ENCODE assay signal across 16 cellular contexts in the genomic region with DNA sequence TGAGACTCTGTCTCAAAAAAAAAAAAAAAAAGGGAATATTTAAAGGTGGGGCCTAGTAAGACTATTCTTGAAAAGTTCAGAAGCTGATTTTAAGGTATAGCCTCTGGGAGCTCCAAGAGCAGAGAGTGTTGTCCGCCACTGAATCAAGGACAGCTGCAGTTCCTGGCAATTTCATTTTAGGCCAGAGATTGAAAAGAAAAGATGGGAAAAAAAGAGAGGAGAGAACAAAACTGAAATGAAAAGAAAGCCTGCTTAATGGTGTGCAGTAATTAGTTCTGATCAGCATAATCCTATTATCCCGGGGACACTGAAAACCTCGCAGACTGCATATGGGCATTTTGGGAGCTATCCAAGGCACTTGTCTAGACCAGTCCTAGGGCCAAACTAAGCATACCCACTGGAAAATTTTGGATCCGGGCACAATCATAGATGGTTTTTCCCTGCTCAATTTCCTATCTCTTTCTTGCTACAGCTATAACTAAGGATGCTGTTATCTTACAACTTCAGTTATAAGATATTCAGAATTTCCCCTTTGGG.
DNase-seq lines count a peak whose midpoint lies in the region; ATAC-seq and TF ChIP-seq lines count a peak whose summit lies in the region.
"Had no signal": no experiment of that assay in that cellular context is flagged by ENCODE, and none has a peak within 500 bp of the region (broad histone marks: within the 10 kb centered on the region; RNA-seq: fewer than 3 reads in every experiment).

No MANE protein-coding gene starts in this region.

- DNase-seq in DMS 273 treated with DMSO at 0.1 percent for 48 hours (lab: John Stamatoyannopoulos, UW) = peak; percentile 54
- DNase-seq in NCI-H446 (lab: John Stamatoyannopoulos, UW) = peak; percentile 74 to 87
- DNase-seq in pons (ENCODE audit: low spot score) = peak; percentile 6
- no peak for DNase-seq in GM03348 (ENCODE audit: low spot score)
- DNase-seq: GM23248, NCI-H187, NCI-H748 treated with DMSO at 0.1 percent for 48 hours, Peyer's patch, Right ventricle myocardium superior, T-helper 2 cell had no signal

- ATAC-seq in GM21528 (IDR thresholded peaks at IDR 0.05; ENCODE audit: low FRiP score, unreplicated experiment) (no peak), HG03457 (IDR thresholded peaks at IDR 0.05; ENCODE audit: unreplicated experiment) (no peak)
- ATAC-seq: K562 had no signal

- H3K27ac ChIP-seq in VCaP = peak overlapping the region; percentile 42; the same call in 1 of the 2 replicates
- H3K27ac ChIP-seq: BLaER1 treated with 17β-estradiol and CSF1 and Interleukin-3, amounts not matched to agents 10 nM and 100 nM; GM23248; HL-60; Peyer's patch had no signal

- no peak for TF ChIP-seq CTCF in VCaP (conservative IDR thresholded peaks at IDR 0.05)
